21 cellular contexts compared by ENCODE assay signal in genomic region chr22:24495365-24495675, GRCh38. TPM values are rescaled to one million over a fixed set of nuclear protein-coding genes. Genes with fewer than 3 reads are reported as not detected.
"Had no signal": no experiment of that assay in that cellular context is flagged by ENCODE, and none has a peak within 500 bp of the region (broad histone marks: within the 10 kb centered on the region; RNA-seq: fewer than 3 reads in every experiment).

No MANE protein-coding gene starts in this region.

- H3K27me3 ChIP-seq: right atrium auricular region had no signal

- ATAC-seq: gastrocnemius medialis; naive thymus-derived CD8-positive, alpha-beta T cell; stimulated activated effector memory CD8-positive, alpha-beta T cell treated with anti-CD3 and anti-CD28 coated beads, Interleukin-12 subunit alpha, Interleukin-12 subunit beta, amount 100 ng/mL, for 72 hours; stimulated activated naive CD8-positive, alpha-beta T cell treated with anti-CD3 and anti-CD28 coated beads, Interleukin-15, Interleukin-2, amounts not matched to agents 100 U/mL and 50 U/mL, for 24 hours had no signal

- H3K4me3 ChIP-seq: mucosa of descending colon, vagina had no signal

- H3K9me3 ChIP-seq: esophagus muscularis mucosa, gastrocnemius medialis, heart right ventricle, left ventricle myocardium inferior, mucosa of descending colon, right atrium auricular region, suprapubic skin, tibial artery, upper lobe of right lung, vagina had no signal

- H3K4me3 Mint-ChIP-seq: stimulated activated effector memory CD8-positive, alpha-beta T cell treated with anti-CD3 and anti-CD28 coated beads, Interleukin-12 subunit alpha, Interleukin-12 subunit beta, amount 100 ng/mL, for 72 hours had no signal

- H3K36me3 ChIP-seq: esophagus muscularis mucosa, gastrocnemius medialis, heart right ventricle, left ventricle myocardium inferior, right atrium auricular region, suprapubic skin, tibial artery, upper lobe of right lung, vagina had no signal

- H3K4me1 Mint-ChIP-seq: stimulated activated effector memory CD8-positive, alpha-beta T cell treated with anti-CD3 and anti-CD28 coated beads, Interleukin-12 subunit alpha, Interleukin-12 subunit beta, amount 100 ng/mL, for 72 hours had no signal

- DNase-seq: cortex of kidney; dorsolateral prefrontal cortex; effector CD8-positive, alpha-beta T cell; gastrocnemius medialis; heart right ventricle; hypothalamus; left ventricle myocardium inferior; mucosa of descending colon; naive thymus-derived CD8-positive, alpha-beta T cell; stimulated activated CD4-positive, alpha-beta T cell treated with anti-CD3 and anti-CD28 coated beads, Interleukin-2, amount 100 ng/mL, for 48 hours; stimulated activated CD8-positive, alpha-beta memory T cell treated with anti-CD3 and anti-CD28 coated beads, Interleukin-4, amount 100 ng/mL, for 48 hours; stimulated activated naive CD8-positive, alpha-beta T cell treated with anti-CD3 and anti-CD28 coated beads, Interleukin-15, Interleukin-2, amounts not matched to agents 100 U/mL and 50 U/mL, for 24 hours; tibial artery had no signal

- H3K9me3 Mint-ChIP-seq: naive thymus-derived CD8-positive, alpha-beta T cell; stimulated activated effector memory CD8-positive, alpha-beta T cell treated with anti-CD3 and anti-CD28 coated beads, Interleukin-12 subunit alpha, Interleukin-12 subunit beta, amount 100 ng/mL, for 72 hours had no signal

- H3K36me3 Mint-ChIP-seq: stimulated activated effector memory CD8-positive, alpha-beta T cell treated with anti-CD3 and anti-CD28 coated beads, Interleukin-12 subunit alpha, Interleukin-12 subunit beta, amount 100 ng/mL, for 72 hours had no signal

- H3K27ac ChIP-seq: dorsolateral prefrontal cortex, esophagus muscularis mucosa, gastrocnemius medialis, left ventricle myocardium inferior, right atrium auricular region, suprapubic skin, tibial artery, upper lobe of right lung, vagina had no signal

- H3K27ac Mint-ChIP-seq: stimulated activated effector memory CD8-positive, alpha-beta T cell treated with anti-CD3 and anti-CD28 coated beads, Interleukin-12 subunit alpha, Interleukin-12 subunit beta, amount 100 ng/mL, for 72 hours had no signal

RNA-seq across cellular contexts. Expression of gene UPB1, which starts 0.2 kb away (rescaled TPM):
- total RNA-seq: lung microvascular endothelial cell, osteocyte, vagina had no signal
